In genomic region chr3:165339753-165340152, GRCh38 we compare ENCODE assay signal across 2 cellular contexts.
TF ChIP-seq lines count a peak whose summit lies in the region.

No MANE protein-coding gene starts in this region.

TF ChIP-seq in GM12878, 131 proteins besides CTCF, POLR2A, EP300 and RAD21 (continued from another document):
- TF ChIP-seq FOS (IDR thresholded peaks at IDR 0.05; ENCODE audit: borderline replicate concordance, extremely low read depth, insufficient read length), result no peak

TF ChIP-seq in neural cell, 6 proteins besides CTCF, POLR2A, EP300 and RAD21 (continued from another document):
- TF ChIP-seq REST (IDR thresholded peaks at IDR 0.05; ENCODE audit: borderline replicate concordance) (no peak), SMC3 (conservative IDR thresholded peaks at IDR 0.05; ENCODE audit: poor library complexity) (peak; percentile 79)
